ENCODE assay signal across 23 cellular contexts in the genomic region with DNA sequence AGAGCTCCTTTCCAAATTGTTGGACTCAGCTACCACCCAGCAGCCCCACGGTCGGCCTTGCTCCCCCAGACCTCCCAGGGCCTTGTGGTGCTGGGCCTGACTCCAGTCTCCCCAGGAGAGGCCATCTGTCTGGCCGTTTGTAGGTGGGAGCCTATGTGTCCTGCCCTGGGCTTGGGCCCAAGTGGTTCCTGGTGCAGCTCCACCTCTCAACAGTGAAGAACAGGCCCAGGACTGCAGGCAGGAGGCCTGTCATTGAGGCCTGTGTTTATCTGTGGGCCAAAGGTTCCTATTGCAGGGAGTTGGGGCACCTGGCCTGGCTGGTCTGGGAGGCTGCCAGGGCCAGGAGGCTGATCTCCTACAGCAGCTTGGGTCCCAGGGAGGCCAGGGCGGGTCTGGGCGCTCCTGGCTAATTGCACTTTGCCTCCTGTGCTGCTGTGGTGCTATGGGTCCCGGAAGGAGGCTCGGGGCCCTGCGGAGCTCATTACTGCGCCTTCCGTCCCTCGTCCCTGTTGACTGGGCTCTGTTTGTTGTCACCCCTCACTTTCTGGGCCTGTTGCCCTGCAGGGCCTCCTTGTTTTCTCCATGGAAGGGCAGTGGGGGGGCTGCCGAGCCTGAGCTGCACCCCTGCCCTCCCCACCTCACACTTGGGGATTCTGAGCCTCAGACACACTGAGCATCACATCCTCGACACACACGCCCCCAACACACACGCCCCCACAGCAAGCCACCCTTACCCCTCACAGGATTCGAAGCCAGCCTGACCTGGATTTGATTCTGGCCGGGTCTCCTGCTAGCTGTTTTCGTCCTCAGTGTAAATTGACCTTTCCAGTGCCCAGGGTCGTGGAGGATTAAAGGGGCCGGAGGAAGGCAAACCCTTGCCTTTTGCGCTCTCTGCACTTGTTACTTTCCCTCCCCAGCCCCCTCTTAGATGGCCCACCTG. TPM values are rescaled to one million over a fixed set of nuclear protein-coding genes. Genes with fewer than 3 reads are reported as not detected.
DNase-seq lines count a peak whose midpoint lies in the region; ATAC-seq and TF ChIP-seq lines count a peak whose summit lies in the region.
"Had no signal": no experiment of that assay in that cellular context is flagged by ENCODE, and none has a peak within 500 bp of the region (broad histone marks: within the 10 kb centered on the region; RNA-seq: fewer than 3 reads in every experiment).

No MANE protein-coding gene starts in this region.

- no peak overlapping the region for H3K27ac Mint-ChIP-seq in WTC11

- POLR2A ChIA-PET in WTC11 (lab: Charles Lee) = no interaction called here

- H3K9me3 Mint-ChIP-seq in WTC11 = peaks cover 5% of the 10 kb centered on the region; the same call in 1 of the 2 replicates

- no peaks in the 10 kb centered on the region for H3K36me3 ChIP-seq in effector memory CD4-positive, alpha-beta T cell (ENCODE audit: control insufficient read depth, insufficient read depth, low read length)

- no peak overlapping the region for H3K4me3 ChIP-seq in effector memory CD4-positive, alpha-beta T cell (ENCODE audit: insufficient read depth, low read depth, low read length, poor library complexity, severe bottlenecking)
- H3K4me3 ChIP-seq: tibial nerve had no signal

- CTCF ChIA-PET in WTC11 (lab: Charles Lee) = interaction anchor here (0.6 to 2.5 kb wide), 4 partner anchors 17 to 49 kb away, joined by 3 to 7 read pairs (median 4); no protein-coding TSS in a partner anchor

- peaks cover 7% of the 10 kb centered on the region for H3K36me3 Mint-ChIP-seq in WTC11

- H3K4me3 Mint-ChIP-seq in WTC11 = no peak overlapping the region

- no peaks in the 10 kb centered on the region for H3K9me3 ChIP-seq in effector memory CD4-positive, alpha-beta T cell (ENCODE audit: control insufficient read depth, low read length)
- H3K9me3 ChIP-seq: tibial nerve had no signal

- no peaks in the 10 kb centered on the region for H3K27me3 ChIP-seq in effector memory CD4-positive, alpha-beta T cell (replicated peaks; ENCODE audit: control insufficient read depth, insufficient read depth, low read length, poor library complexity, severe bottlenecking)
- H3K27me3 ChIP-seq: tibial nerve had no signal

- intact Hi-C loops in posterior vena cava (cut with DNase I) = no loop called here

- ATAC-seq in WTC11 (no peak), left lobe of liver (peak; percentile 84), HG03432 (IDR thresholded peaks at IDR 0.05; ENCODE audit: unreplicated experiment) (no peak)

- H3K27me3 Mint-ChIP-seq in WTC11 (ENCODE audit: low read depth) = no peaks in the 10 kb centered on the region

- no peak overlapping the region for H3K27ac ChIP-seq in effector memory CD4-positive, alpha-beta T cell (ENCODE audit: insufficient read depth, low read length, poor library complexity, severe bottlenecking)
- H3K27ac ChIP-seq: RWPE1 had no signal

- peaks cover 4% of the 10 kb centered on the region for H3K4me1 Mint-ChIP-seq in WTC11

- no peak for TF ChIP-seq CTCF in WTC11 (IDR thresholded peaks at IDR 0.05)

- no peaks in the 10 kb centered on the region for H3K4me1 ChIP-seq in effector memory CD4-positive, alpha-beta T cell (ENCODE audit: control insufficient read depth, insufficient read depth, low read length, poor library complexity, severe bottlenecking)

- DNase-seq in HT-29 (ENCODE audit: low spot score) = peak; percentile 67
- DNase-seq in WTC11 (ENCODE audit: low spot score) = no peak
- DNase-seq in left lobe of liver (ENCODE audit: low spot score) = peak; percentile 96
- DNase-seq in posterior vena cava (ENCODE audit: low spot score) = peak; percentile 80
- no peak for DNase-seq in effector memory CD4-positive, alpha-beta T cell
- no peak for DNase-seq in DMS79 treated with DMSO at 0.1 percent for 48 hours (lab: John Stamatoyannopoulos, UW)
- no peak for DNase-seq in activated CD4-positive, alpha-beta T cell treated with anti-CD3 and anti-CD28 coated beads, Interleukin-2, amount 50 U/mL, for 4 hours
- DNase-seq: activated CD4-positive, alpha-beta T cell treated with anti-CD3 and anti-CD28 coated beads, Interleukin-2, amount 50 U/mL, for 48 hours; activated naive CD4-positive, alpha-beta T cell treated with Interleukin-2 at 50 U/mL for 16 hours; activated T-cell treated with anti-CD3 and anti-CD28 coated beads, Interleukin-2, amount 50 U/mL, for 1 hour; anterior cingulate cortex; foreskin fibroblast; KG1; NCI-H1930; stimulated activated CD4-positive, alpha-beta T cell treated with anti-CD3 and anti-CD28 coated beads, Interleukin-2, amount 100 ng/mL, for 24 hours; stimulated activated naive CD4-positive, alpha-beta T cell treated with Interleukin-2 at 50 U/mL for 16 hours; T-helper 1 cell had no signal

TF ChIP-seq in WTC11, 78 proteins besides CTCF, POLR2A, EP300 and RAD21:
- TF ChIP-seq KAT7 (CRISPR knock-in tag; IDR thresholded peaks at IDR 0.05; ENCODE audit: borderline replicate concordance) (no peak), GABPB1 (CRISPR knock-in tag; IDR thresholded peaks at IDR 0.05) (peak; percentile 26; the same call in 1 of the 2 replicates)

RNA-seq across cellular contexts. Expression of a gene that starts 6.8 kb away (rescaled TPM):
- total RNA-seq in HT-29 (2014; rRNA removed; shearing (Covaris generic)) = 2.8 TPM in 1 of 2 replicates, not detected in the other
- total RNA-seq in WTC11 (2021) (1.4 TPM in 1 of 3 replicates, not detected in the others), left lobe of liver (3.4 TPM), posterior vena cava (under 1 TPM in 1 of 2 donors, not detected in 1; 0.76 TPM)
- total RNA-seq: kidney epithelial cell, NCI-H460, omental fat pad had no signal

RNA-seq across cellular contexts. Expression of a gene that starts 29.1 kb away (rescaled TPM):
- 30.5 and 30.9 TPM in 2 replicates for total RNA-seq in HT-29 (2014; rRNA removed; shearing (Covaris generic))
- 24.0 to 27.4 TPM (median 24.3 TPM) in 3 replicates for total RNA-seq in WTC11 (2021)
- total RNA-seq in left lobe of liver = 78.1 TPM
- total RNA-seq in posterior vena cava = 10 to 100 TPM; 14.4 to 23.4 TPM

RNA-seq across cellular contexts. Expression of a gene that starts 32.2 kb away (rescaled TPM):
- total RNA-seq in HT-29 (2014; rRNA removed; shearing (Covaris generic)) = 1.9 and 2.3 TPM in 2 replicates
- total RNA-seq in WTC11 (2021) = 2.1 to 2.5 TPM (median 2.3 TPM) in 3 replicates
- total RNA-seq in left lobe of liver = 38.5 TPM
- total RNA-seq in posterior vena cava = 10 to 100 TPM; 12.2 to 17.3 TPM

Comparison
In these comparisons a context has a peak if more than half of its experiments do, and no peak if none do; other contexts are left out.
1. DNase-seq: peak in HT-29 (single experiment), left lobe of liver (single experiment) and posterior vena cava (single experiment); none in WTC11 (single experiment), effector memory CD4-positive, alpha-beta T cell (0 of 3), DMS79 treated with DMSO at 0.1 percent for 48 hours (single experiment) and activated CD4-positive, alpha-beta T cell treated with anti-CD3 and anti-CD28 coated beads, Interleukin-2, amount 50 U/mL, for 4 hours (0 of 2).